ENCODE assay signal across 12 cellular contexts in genomic region chr2:47007221-47007825, GRCh38.
DNase-seq lines count a peak whose midpoint lies in the region; ATAC-seq and TF ChIP-seq lines count a peak whose summit lies in the region.
"Had no signal": no experiment of that assay in that cellular context is flagged by ENCODE, and none has a peak within 500 bp of the region (broad histone marks: within the 10 kb centered on the region; RNA-seq: fewer than 3 reads in every experiment).

No MANE protein-coding gene starts in this region.

- H3K27me3 ChIP-seq in ascending aorta (no peaks in the 10 kb centered on the region), lower lobe of right lung (ENCODE audit: low read depth) (no peaks in the 10 kb centered on the region), stomach (no peaks in the 10 kb centered on the region)

- no peak for TF ChIP-seq CTCF in ascending aorta (IDR thresholded peaks at IDR 0.05)
- TF ChIP-seq CTCF in lower lobe of right lung (IDR thresholded peaks at IDR 0.05): no peak
- no peak for TF ChIP-seq CTCF in stomach (IDR thresholded peaks at IDR 0.05)

- H3K36me3 ChIP-seq in ascending aorta (peaks cover 27 to 38% of the 10 kb centered on the region in 2 donors), lower lobe of right lung (peaks cover 39% of the 10 kb centered on the region), stomach (peaks cover 7 to 50% (median 41%) of the 10 kb centered on the region in 4 donors)

- TF ChIP-seq POLR2A in stomach (IDR thresholded peaks at IDR 0.05): no peak

- peak; percentile 51 for DNase-seq in NCI-H1092 treated with DMSO at 0.1 percent for 48 hours (lab: John Stamatoyannopoulos, UW)
- no peak for DNase-seq in ascending aorta (ENCODE audit: low spot score in 2 of 2)
- DNase-seq in lower lobe of right lung: no peak
- DNase-seq in stomach: no peak
- no peak for DNase-seq in SK-N-DZ (ENCODE audit: low spot score)
- DNase-seq in OCI-M2 (lab: John Stamatoyannopoulos, UW; ENCODE audit: unreplicated experiment): no peak
- DNase-seq: activated CD4-positive, alpha-beta T cell treated with anti-CD3 and anti-CD28 coated beads for 48 hours; activated naive CD4-positive, alpha-beta T cell treated with Interleukin-2 at 50 U/mL for 16 hours; CD8-positive, alpha-beta memory T cell; NCI-H2029 treated with DMSO at 0.1 percent for 48 hours had no signal

- H3K4me3 ChIP-seq in ascending aorta (no peak overlapping the region), lower lobe of right lung (no peak overlapping the region), stomach (no peak overlapping the region)

- H3K4me1 ChIP-seq in ascending aorta (peaks cover 20 to 53% of the 10 kb centered on the region in 2 donors), lower lobe of right lung (peaks cover 34% of the 10 kb centered on the region), stomach (peaks cover 8 to 75% (median 43%) of the 10 kb centered on the region in 4 donors)

- intact Hi-C loops in ascending aorta (cut with DNase I): loop anchor here (2.0 to 5.0 kb wide), 2 partner anchors 19 to 35 kb away; no protein-coding TSS in a partner anchor
- intact Hi-C loops in lower lobe of right lung (cut with DNase I): no loop called here
- intact Hi-C loops in stomach (cut with DNase I; ENCODE audit: low total_unique reads): no loop called here

- H3K27ac ChIP-seq in ascending aorta (peak overlapping the region; percentile 71 to 77), lower lobe of right lung (peak overlapping the region; percentile 64), stomach (peak overlapping the region in 3 of 5 donors; percentile 75 to 87 (median 79))

- WGBS in stomach, 5 donors: 57 to 92% (median 85%) methylated on average over 10 to 17 of the region's 17 CpGs

- TF ChIP-seq EP300 in stomach (IDR thresholded peaks at IDR 0.05): peak; percentile 24

- ATAC-seq in lower lobe of right lung (no peak), HG02759 (IDR thresholded peaks at IDR 0.05; ENCODE audit: unreplicated experiment) (no peak)
- no peak for ATAC-seq in activated CD4-positive, CD25-positive, alpha-beta regulatory T cell treated with anti-CD3 and anti-CD28 coated beads, Interleukin-2, amount 50 U/mL, for 24 hours

- H3K9me3 ChIP-seq in ascending aorta: no peaks in the 10 kb centered on the region
- H3K9me3 ChIP-seq in lower lobe of right lung: no peaks in the 10 kb centered on the region
- H3K9me3 ChIP-seq in stomach: no peaks in the 10 kb centered on the region
